2 cellular contexts compared by ENCODE assay signal in genomic region chr11:27390318-27390958, GRCh38.
TF ChIP-seq lines count a peak whose summit lies in the region.

No MANE protein-coding gene starts in this region.

TF ChIP-seq in liver, 16 proteins besides CTCF, POLR2A, EP300 and RAD21:
- TF ChIP-seq HNF4G (IDR thresholded peaks at IDR 0.05) (peak; percentile 17), ZBTB33 (IDR thresholded peaks at IDR 0.05) (no peak), HNF4A (conservative IDR thresholded peaks at IDR 0.05) (peak; percentile 61 to 81)

TF ChIP-seq in HepG2, 621 proteins besides CTCF, POLR2A, EP300 and RAD21:
- TF ChIP-seq NR2F2 (IDR thresholded peaks at IDR 0.05; ENCODE audit: borderline replicate concordance, low read depth) (no peak), RARG (CRISPR knock-in tag; IDR thresholded peaks at IDR 0.05; ENCODE audit: low read depth) (no peak)
